Comparison of ENCODE assay signal across 10 cellular contexts in the genomic region with DNA sequence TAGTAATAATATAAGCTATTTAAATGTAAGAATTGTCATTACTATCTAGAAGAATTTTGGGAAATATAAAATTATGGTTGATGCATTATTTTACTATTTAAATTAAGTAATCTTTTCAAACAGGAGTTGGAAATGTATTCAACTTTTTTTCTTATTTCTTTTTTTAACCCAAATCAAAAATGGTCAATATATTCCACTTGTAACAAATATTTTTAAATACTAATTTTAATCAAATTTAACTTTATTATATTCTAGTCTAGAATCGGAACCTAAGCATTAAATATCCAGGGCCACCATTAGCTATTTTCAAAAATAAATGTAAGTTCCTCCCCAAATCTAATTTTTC.
"Had no signal": no experiment of that assay in that cellular context is flagged by ENCODE, and none has a peak within 500 bp of the region (broad histone marks: within the 10 kb centered on the region; RNA-seq: fewer than 3 reads in every experiment).

No MANE protein-coding gene starts in this region.

- H3K4me3 ChIP-seq: ascending aorta, dorsolateral prefrontal cortex, esophagus squamous epithelium, right atrium auricular region, tibial nerve had no signal

- H3K27ac ChIP-seq: ascending aorta, dorsolateral prefrontal cortex, esophagus squamous epithelium, tibial nerve, VCaP had no signal

- FAIRE-seq: small intestine had no signal

- H3K9me3 ChIP-seq: ascending aorta, esophagus squamous epithelium, right atrium auricular region, tibial nerve had no signal

- H3K36me3 ChIP-seq: ascending aorta, esophagus squamous epithelium, right atrium auricular region, tibial nerve had no signal

- H3K27me3 ChIP-seq: ascending aorta, dorsolateral prefrontal cortex, esophagus squamous epithelium, right atrium auricular region, tibial nerve had no signal

- DNase-seq: dorsolateral prefrontal cortex, esophagus squamous epithelium, foreskin fibroblast, mammary epithelial cell, small intestine had no signal

- H3K4me1 ChIP-seq: ascending aorta, esophagus squamous epithelium, tibial nerve had no signal

- H3K27me3 Mint-ChIP-seq: naive thymus-derived CD4-positive, alpha-beta T cell had no signal
